In the genomic region with DNA sequence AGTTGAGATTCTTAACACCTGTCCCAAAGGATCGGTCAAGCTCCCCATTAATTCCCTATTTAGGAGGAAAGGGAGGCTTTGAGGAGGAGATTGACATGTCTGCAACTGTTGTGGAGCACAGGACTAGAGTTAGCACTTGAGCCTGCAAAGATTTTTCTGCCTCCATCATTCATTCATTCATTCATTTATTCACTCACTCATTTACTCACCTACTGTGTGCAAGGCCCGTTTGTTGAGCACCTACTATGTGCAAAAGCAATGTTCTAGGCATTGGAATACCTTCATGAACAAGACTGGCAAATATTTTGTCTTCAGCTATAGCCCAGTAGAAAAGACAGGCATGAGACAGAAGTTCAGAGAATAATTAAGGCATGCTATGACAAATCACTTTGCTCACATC, we compare ENCODE assay signal across 2 cellular contexts.
TF ChIP-seq lines count a peak whose summit lies in the region.

No MANE protein-coding gene starts in this region.

TF ChIP-seq in HepG2, 621 proteins besides CTCF, POLR2A, EP300 and RAD21:
- TF ChIP-seq BHLHE40 (IDR thresholded peaks at IDR 0.05; ENCODE audit: low read length): no peak
- TF ChIP-seq ZKSCAN1 (IDR thresholded peaks at IDR 0.05; ENCODE audit: low read length): peak; percentile 79; the same call in 1 of the 2 replicates
- no peak for TF ChIP-seq KMT2A (CRISPR knock-in tag; IDR thresholded peaks at IDR 0.05)
- TF ChIP-seq SAFB2 (CRISPR knock-in tag; IDR thresholded peaks at IDR 0.05; ENCODE audit: borderline replicate concordance, low read depth): no peak
- no peak for TF ChIP-seq ZNF407 (CRISPR knock-in tag; IDR thresholded peaks at IDR 0.05; ENCODE audit: not compliant biosample characterization)

TF ChIP-seq in K562, 482 proteins besides CTCF, POLR2A, EP300 and RAD21:
- TF ChIP-seq ZNF584 (CRISPR knock-in tag; IDR thresholded peaks at IDR 0.05; ENCODE audit: low read depth) (no peak), ZNF79 (CRISPR knock-in tag; IDR thresholded peaks at IDR 0.05; ENCODE audit: low read depth) (no peak), GTF2A2 (tag; IDR thresholded peaks at IDR 0.05) (no peak), POLR2G (IDR thresholded peaks at IDR 0.05; ENCODE audit: low read depth, low read length) (no peak), ZBTB1 (CRISPR knock-in tag; IDR thresholded peaks at IDR 0.05; ENCODE audit: borderline replicate concordance, low read depth) (no peak), ZKSCAN1 (IDR thresholded peaks at IDR 0.05; ENCODE audit: low read depth, low read length) (peak; percentile 98), PCBP2 (IDR thresholded peaks at IDR 0.05; ENCODE audit: low read depth, low read length, poor library complexity, severe bottlenecking) (no peak), SMARCA4 (IDR thresholded peaks at IDR 0.05) (no peak), ZNF24 (IDR thresholded peaks at IDR 0.05) (peak; percentile 91), ZFP36 (IDR thresholded peaks at IDR 0.05; ENCODE audit: low read depth, low read length, partially characterized antibody) (no peak), ZNF253 (CRISPR knock-in tag; conservative IDR thresholded peaks at IDR 0.05) (no peak), ZNF277 (CRISPR knock-in tag; IDR thresholded peaks at IDR 0.05; ENCODE audit: borderline replicate concordance) (no peak), KLF10 (CRISPR knock-in tag; IDR thresholded peaks at IDR 0.05) (no peak), ZNF764 (CRISPR knock-in tag; IDR thresholded peaks at IDR 0.05; ENCODE audit: low read depth) (no peak)
- TF ChIP-seq, protein P1, sequence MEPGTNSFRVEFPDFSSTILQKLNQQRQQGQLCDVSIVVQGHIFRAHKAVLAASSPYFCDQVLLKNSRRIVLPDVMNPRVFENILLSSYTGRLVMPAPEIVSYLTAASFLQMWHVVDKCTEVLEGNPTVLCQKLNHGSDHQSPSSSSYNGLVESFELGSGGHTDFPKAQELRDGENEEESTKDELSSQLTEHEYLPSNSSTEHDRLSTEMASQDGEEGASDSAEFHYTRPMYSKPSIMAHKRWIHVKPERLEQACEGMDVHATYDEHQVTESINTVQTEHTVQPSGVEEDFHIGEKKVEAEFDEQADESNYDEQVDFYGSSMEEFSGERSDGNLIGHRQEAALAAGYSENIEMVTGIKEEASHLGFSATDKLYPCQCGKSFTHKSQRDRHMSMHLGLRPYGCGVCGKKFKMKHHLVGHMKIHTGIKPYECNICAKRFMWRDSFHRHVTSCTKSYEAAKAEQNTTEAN (CRISPR knock-in tag; IDR thresholded peaks at IDR 0.05): no peak
TF ChIP-seq in K562: peak in this region for 2.
